Comparison of ENCODE assay signal across 9 cellular contexts in genomic region chr3:156812521-156813335, GRCh38. TPM values are rescaled to one million over a fixed set of nuclear protein-coding genes. Genes with fewer than 3 reads are reported as not detected.
DNase-seq lines count a peak whose midpoint lies in the region; ATAC-seq, FAIRE-seq and TF ChIP-seq lines count a peak whose summit lies in the region.
"Had no signal": no experiment of that assay in that cellular context is flagged by ENCODE, and none has a peak within 500 bp of the region (broad histone marks: within the 10 kb centered on the region; RNA-seq: fewer than 3 reads in every experiment).

No MANE protein-coding gene starts in this region.

- no peaks in the 10 kb centered on the region for H3K9me3 ChIP-seq in mucosa of rectum (ENCODE audit: control insufficient read depth in 2 of 2, low read length in 2 of 2)

- intact Hi-C loops in posterior vena cava (cut with DNase I): no loop called here
- intact Hi-C loops in natural killer cell (cut with micrococcal nuclease): loop anchor here (10.0 kb wide), 1 partner anchor 322 kb away; no protein-coding TSS in a partner anchor

- no peaks in the 10 kb centered on the region for H3K36me3 ChIP-seq in mucosa of rectum (ENCODE audit: control insufficient read depth in 2 of 2, insufficient read depth in 2 of 2, low read length in 2 of 2)

- TF ChIP-seq POLR2A in GM12891 (IDR thresholded peaks at IDR 0.05; ENCODE audit: low read depth, low read length) (0 out of 2 replicates have a peak, but pooled peaks have one; percentile 30), NB4 (IDR thresholded peaks at IDR 0.05; ENCODE audit: extremely low read depth, insufficient read length) (no peak)

- FAIRE-seq in GM12891 (lab: Jason Lieb, UNC): peak; percentile 60

- peak overlapping the region; percentile 77 for H3K27ac Mint-ChIP-seq in activated T-helper 17 cell treated with anti-CD3 and anti-CD28 coated beads, Interleukin-2, amount 50 U/mL, for 72 hours
- H3K27ac Mint-ChIP-seq in natural killer cell: peak overlapping the region in 1 of 2 donors; percentile 70

- H3K27me3 Mint-ChIP-seq in activated T-helper 17 cell treated with anti-CD3 and anti-CD28 coated beads, Interleukin-2, amount 50 U/mL, for 72 hours: no peaks in the 10 kb centered on the region
- no peaks in the 10 kb centered on the region for H3K27me3 Mint-ChIP-seq in natural killer cell (ENCODE audit: low read depth in 2 of 2)
- H3K27me3 Mint-ChIP-seq in activated T-cell treated with anti-CD3 and anti-CD28 coated beads, Interleukin-2, amount 50 U/mL, for 4 hours (ENCODE audit: low read depth): no peaks in the 10 kb centered on the region

- DNase-seq in GM12891 (ENCODE audit: insufficient read length, low spot score) (no peak), NB4 (ENCODE audit: low read depth) (peak; percentile 76), posterior vena cava (ENCODE audit: low spot score) (no peak), natural killer cell (no peak), activated T-cell treated with anti-CD3 and anti-CD28 coated beads for 4 hours (no peak)
- DNase-seq in activated T-cell treated with anti-CD3 and anti-CD28 coated beads, Interleukin-2, amount 50 U/mL, for 4 hours: no peak
- DNase-seq: stimulated activated CD4-positive, alpha-beta T cell treated with anti-CD3 and anti-CD28 coated beads, Interleukin-2, amount 100 ng/mL, for 24 hours had no signal

- H3K27ac ChIP-seq in mucosa of rectum (ENCODE audit: low read depth in 2 of 2, low read length in 2 of 2): peak overlapping the region; percentile 11 to 46

- H3K4me1 Mint-ChIP-seq in activated T-helper 17 cell treated with anti-CD3 and anti-CD28 coated beads, Interleukin-2, amount 50 U/mL, for 72 hours: peaks cover 22% of the 10 kb centered on the region
- peaks cover 25 to 28% of the 10 kb centered on the region in 2 donors for H3K4me1 Mint-ChIP-seq in natural killer cell
- peaks cover 24% of the 10 kb centered on the region for H3K4me1 Mint-ChIP-seq in activated T-cell treated with anti-CD3 and anti-CD28 coated beads, Interleukin-2, amount 50 U/mL, for 4 hours (ENCODE audit: low read depth)

- no peak overlapping the region for H3K9ac ChIP-seq in mucosa of rectum (ENCODE audit: low read depth in 1 of 2, low read length in 2 of 2)

- H3K36me3 Mint-ChIP-seq in activated T-helper 17 cell treated with anti-CD3 and anti-CD28 coated beads, Interleukin-2, amount 50 U/mL, for 72 hours (ENCODE audit: low read depth): peaks cover 22% of the 10 kb centered on the region
- no peaks in the 10 kb centered on the region for H3K36me3 Mint-ChIP-seq in natural killer cell
- H3K36me3 Mint-ChIP-seq in activated T-cell treated with anti-CD3 and anti-CD28 coated beads, Interleukin-2, amount 50 U/mL, for 4 hours (ENCODE audit: insufficient read depth): peaks cover 12% of the 10 kb centered on the region

- H3K9me3 Mint-ChIP-seq in activated T-helper 17 cell treated with anti-CD3 and anti-CD28 coated beads, Interleukin-2, amount 50 U/mL, for 72 hours: peaks cover 4% of the 10 kb centered on the region
- H3K9me3 Mint-ChIP-seq in natural killer cell: no peaks in the 10 kb centered on the region
- H3K9me3 Mint-ChIP-seq in activated T-cell treated with anti-CD3 and anti-CD28 coated beads, Interleukin-2, amount 50 U/mL, for 4 hours: peaks cover 7% of the 10 kb centered on the region

- no peak for TF ChIP-seq CTCF in NB4 (IDR thresholded peaks at IDR 0.05; ENCODE audit: low read depth, low read length)
- TF ChIP-seq CTCF in natural killer cell (IDR thresholded peaks at IDR 0.05): no peak

- peaks cover 23% of the 10 kb centered on the region in 2 donors for H3K4me1 ChIP-seq in mucosa of rectum (ENCODE audit: control insufficient read depth in 2 of 2, insufficient read depth in 2 of 2, low read length in 2 of 2)

- no peaks in the 10 kb centered on the region for H3K27me3 ChIP-seq in mucosa of rectum (ENCODE audit: control insufficient read depth in 2 of 2, insufficient read depth in 2 of 2, low read length in 2 of 2)

- peak overlapping the region; percentile 55 for H3K4me3 Mint-ChIP-seq in activated T-helper 17 cell treated with anti-CD3 and anti-CD28 coated beads, Interleukin-2, amount 50 U/mL, for 72 hours
- no peak overlapping the region for H3K4me3 Mint-ChIP-seq in natural killer cell
- no peak overlapping the region for H3K4me3 Mint-ChIP-seq in activated T-cell treated with anti-CD3 and anti-CD28 coated beads, Interleukin-2, amount 50 U/mL, for 4 hours

- H3K4me3 ChIP-seq in NB4 (ENCODE audit: low read depth, low read length) (no peak overlapping the region), mucosa of rectum (ENCODE audit: low read length in 2 of 2) (peak overlapping the region in 1 of 2 donors; percentile 10)

- peak; percentile 13 for ATAC-seq in activated T-helper 17 cell treated with anti-CD3 and anti-CD28 coated beads, Interleukin-2, amount 50 U/mL, for 72 hours (replicated peaks)
- ATAC-seq in natural killer cell: no peak
- ATAC-seq in activated T-cell treated with anti-CD3 and anti-CD28 coated beads, Interleukin-2, amount 50 U/mL, for 4 hours: no peak

TF ChIP-seq in GM12891, 5 proteins besides CTCF, POLR2A, EP300 and RAD21:
- TF ChIP-seq POLR2AphosphoS5 (IDR thresholded peaks at IDR 0.05; ENCODE audit: low read depth, low read length): no peak
- 0 out of 2 replicates have a peak, but pooled peaks have one; percentile 14 for TF ChIP-seq TAF1 (IDR thresholded peaks at IDR 0.05; ENCODE audit: low read depth, low read length)

RNA-seq across cellular contexts. Expression of gene LEKR1, which starts 13.4 kb away (rescaled TPM):
- 1.1 TPM for polyA plus RNA-seq in GM12891 (2012; ENCODE audit: low read depth, missing spikeins)
- total RNA-seq in activated T-helper 17 cell treated with anti-CD3 and anti-CD28 coated beads, Interleukin-2, amount 50 U/mL, for 72 hours: under 1 TPM; 0.91 to 0.93 TPM
- total RNA-seq in posterior vena cava (1 to 10 TPM; 1.4 to 1.6 TPM), natural killer cell (1 to 10 TPM; 1.1 to 1.7 (median 1.2) TPM)
- total RNA-seq in activated T-cell treated with anti-CD3 and anti-CD28 coated beads, Interleukin-2, amount 50 U/mL, for 4 hours: under 1 TPM; 0.30 to 0.68 (median 0.50) TPM
